1 cellular context compared by ENCODE assay signal in genomic region chr5:163505475-163506457, GRCh38.
A peak's percentile ranks its signal among the peaks of the same experiment; 100 is the strongest.
TF ChIP-seq lines count a peak whose summit lies in the region.

Gene MAT2B, plus strand, starts transcription at chr5:163505619. Its CDS starts 68 bp downstream, at chr5:163505687.

TF ChIP-seq in HepG2, 621 proteins besides CTCF, POLR2A, EP300 and RAD21 (continued from another document and continues in another):
- TF ChIP-seq ZGPAT (CRISPR knock-in tag; IDR thresholded peaks at IDR 0.05) (peak; percentile 86), ELF3 (CRISPR knock-in tag; IDR thresholded peaks at IDR 0.05) (peak; percentile 43; the same call in 1 of the 2 replicates), SP5 (CRISPR knock-in tag; IDR thresholded peaks at IDR 0.05; ENCODE audit: borderline replicate concordance, low read depth) (peak; percentile 63), ZNF720 (CRISPR knock-in tag; IDR thresholded peaks at IDR 0.05) (no peak), MXD4 (CRISPR knock-in tag; IDR thresholded peaks at IDR 0.05) (no peak; the same call in 1 of the 2 replicates), ZC3H13 (CRISPR knock-in tag; IDR thresholded peaks at IDR 0.05) (peak; percentile 63; the same call in 1 of the 2 replicates), ZFP91 (CRISPR knock-in tag; IDR thresholded peaks at IDR 0.05; ENCODE audit: borderline replicate concordance) (peak; percentile 100), ZNF660 (CRISPR knock-in tag; IDR thresholded peaks at IDR 0.05; ENCODE audit: borderline replicate concordance, low read depth) (no peak), PITX1 (CRISPR knock-in tag; IDR thresholded peaks at IDR 0.05) (peak; percentile 45; the same call in 1 of the 2 replicates), SAFB2 (CRISPR knock-in tag; IDR thresholded peaks at IDR 0.05; ENCODE audit: borderline replicate concordance, low read depth) (no peak), NR2F6 (IDR thresholded peaks at IDR 0.05) (no peak), NR2F6 (CRISPR knock-in tag; IDR thresholded peaks at IDR 0.05) (0 out of 2 replicates have a peak, but pooled peaks have one; percentile 32), LBX2 (CRISPR knock-in tag; IDR thresholded peaks at IDR 0.05; ENCODE audit: borderline replicate concordance) (no peak), FOXP4 (CRISPR knock-in tag; IDR thresholded peaks at IDR 0.05) (peak; percentile 48; the same call in 1 of the 2 replicates), ZFP82 (CRISPR knock-in tag; IDR thresholded peaks at IDR 0.05; ENCODE audit: borderline replicate concordance) (peak; percentile 83; the same call in 1 of the 2 replicates), KDM2A (CRISPR knock-in tag; IDR thresholded peaks at IDR 0.05; ENCODE audit: borderline replicate concordance, low read depth) (peak; percentile 93), ZNF609 (CRISPR knock-in tag; IDR thresholded peaks at IDR 0.05; ENCODE audit: borderline replicate concordance) (0 out of 2 replicates have a peak, but pooled peaks have one; percentile 24), ZNF343 (CRISPR knock-in tag; IDR thresholded peaks at IDR 0.05) (peak; percentile 66; the same call in 1 of the 2 replicates), FOXA1 (IDR thresholded peaks at IDR 0.05) (no peak), FOXA1 (CRISPR knock-in tag; IDR thresholded peaks at IDR 0.05) (peak; percentile 73), SP2 (CRISPR knock-in tag; IDR thresholded peaks at IDR 0.05) (peak; percentile 89), RXRA (CRISPR knock-in tag; IDR thresholded peaks at IDR 0.05) (peak; percentile 80), PHF5A (CRISPR knock-in tag; IDR thresholded peaks at IDR 0.05; ENCODE audit: low read depth, unreplicated experiment) (peak; percentile 41), HMGXB3 (CRISPR knock-in tag; IDR thresholded peaks at IDR 0.05; ENCODE audit: borderline replicate concordance) (peak; percentile 61; the same call in 1 of the 2 replicates), GMEB2 (CRISPR knock-in tag; IDR thresholded peaks at IDR 0.05; ENCODE audit: low read depth) (peak; percentile 84), GTF2F1 (IDR thresholded peaks at IDR 0.05; ENCODE audit: low read length) (no peak), IRF9 (CRISPR knock-in tag; IDR thresholded peaks at IDR 0.05; ENCODE audit: borderline replicate concordance) (peak; percentile 50; the same call in 1 of the 2 replicates), ZNF879 (CRISPR knock-in tag; IDR thresholded peaks at IDR 0.05) (0 out of 2 replicates have a peak, but pooled peaks have one; percentile 19), ZNF605 (CRISPR knock-in tag; IDR thresholded peaks at IDR 0.05) (peak; percentile 77; the same call in 1 of the 2 replicates), CHD2 (IDR thresholded peaks at IDR 0.05; ENCODE audit: low read depth, low read length) (no peak), ZNF350 (CRISPR knock-in tag; IDR thresholded peaks at IDR 0.05; ENCODE audit: borderline replicate concordance, low read depth) (peak; percentile 83), ZSCAN9 (CRISPR knock-in tag; IDR thresholded peaks at IDR 0.05; ENCODE audit: borderline replicate concordance) (peak; percentile 72; the same call in 1 of the 2 replicates), ZNF816 (CRISPR knock-in tag; IDR thresholded peaks at IDR 0.05; ENCODE audit: borderline replicate concordance) (peak; percentile 42; the same call in 1 of the 2 replicates), FOXP1 (IDR thresholded peaks at IDR 0.05) (no peak), FOXP1 (CRISPR knock-in tag; IDR thresholded peaks at IDR 0.05) (peak; percentile 58), SMAD3 (CRISPR knock-in tag; IDR thresholded peaks at IDR 0.05) (no peak), KLF6 (CRISPR knock-in tag; IDR thresholded peaks at IDR 0.05) (peak; percentile 60; the same call in 1 of the 2 replicates), ZKSCAN8 (CRISPR knock-in tag; IDR thresholded peaks at IDR 0.05; ENCODE audit: borderline replicate concordance) (0 out of 2 replicates have a peak, but pooled peaks have one; percentile 5), ZFAT (CRISPR knock-in tag; conservative IDR thresholded peaks at IDR 0.05) (no peak), NFKBIZ (CRISPR knock-in tag; IDR thresholded peaks at IDR 0.05) (0 out of 2 replicates have a peak, but pooled peaks have one; percentile 21), RCOR2 (CRISPR knock-in tag; IDR thresholded peaks at IDR 0.05) (no peak), ZNF740 (CRISPR knock-in tag; IDR thresholded peaks at IDR 0.05) (peak; percentile 25; the same call in 1 of the 2 replicates), ASH2L (IDR thresholded peaks at IDR 0.05; ENCODE audit: insufficient read length, low read depth, low read length) (peak; percentile 92), HMG20A (CRISPR knock-in tag; IDR thresholded peaks at IDR 0.05; ENCODE audit: borderline replicate concordance) (0 out of 2 replicates have a peak, but pooled peaks have one; percentile 15), CENPX (CRISPR knock-in tag; IDR thresholded peaks at IDR 0.05) (no peak), CHCHD3 (CRISPR knock-in tag; IDR thresholded peaks at IDR 0.05) (no peak), ZNF550 (CRISPR knock-in tag; IDR thresholded peaks at IDR 0.05; ENCODE audit: borderline replicate concordance) (0 out of 2 replicates have a peak, but pooled peaks have one; percentile 30), SALL1 (CRISPR knock-in tag; IDR thresholded peaks at IDR 0.05) (peak; percentile 82)
